In the genomic region with DNA sequence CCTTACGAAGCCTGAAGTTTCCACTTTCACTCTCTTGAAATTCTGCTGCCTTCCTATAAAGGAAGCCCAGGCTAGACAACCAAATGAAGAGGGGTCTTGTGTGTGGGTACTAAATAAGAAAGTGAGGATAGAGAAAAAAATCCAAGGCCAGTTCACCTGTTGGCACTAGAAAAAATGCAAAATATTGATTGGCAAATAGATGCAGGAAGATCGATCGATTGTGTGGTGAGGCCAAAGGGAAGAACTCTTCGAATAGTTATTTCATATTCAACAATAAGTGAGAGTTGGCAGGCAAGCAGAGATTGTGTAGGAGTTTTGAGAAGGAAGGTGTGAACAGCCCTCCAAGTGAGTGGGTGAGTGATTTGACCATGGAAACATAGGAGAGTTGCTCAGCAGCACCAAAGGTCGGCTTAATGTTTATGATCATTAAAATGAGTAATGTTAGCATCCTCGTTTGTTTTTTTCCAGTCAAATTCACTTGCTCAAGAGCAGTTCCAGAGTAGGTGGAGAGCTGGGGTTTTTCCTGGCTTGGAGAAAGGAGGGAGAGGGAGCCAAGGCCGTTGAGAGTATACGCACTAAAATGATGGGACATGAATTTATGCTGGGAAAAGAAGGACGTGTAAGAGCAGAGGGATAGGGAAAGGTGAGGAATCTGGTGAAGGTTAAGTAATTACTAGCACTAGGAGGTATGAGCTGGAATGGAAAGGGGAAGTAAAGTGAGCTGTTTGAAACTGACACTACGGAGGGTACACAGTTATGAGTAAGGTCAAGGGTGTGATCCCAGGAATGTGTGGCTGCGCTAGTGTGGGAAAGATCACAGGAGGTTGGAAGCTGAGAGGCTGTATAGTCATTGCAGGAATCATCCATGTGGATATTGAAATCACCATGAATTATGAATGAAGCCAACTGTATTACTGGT, we compare ENCODE assay signal across 8 cellular contexts. TPM values are rescaled to one million over a fixed set of nuclear protein-coding genes. Genes with fewer than 3 reads are reported as not detected.
A peak's percentile ranks its signal among the peaks of the same experiment; 100 is the strongest.
DNase-seq lines count a peak whose midpoint lies in the region; ATAC-seq and TF ChIP-seq lines count a peak whose summit lies in the region.

No MANE protein-coding gene starts in this region.

- no peaks in the 10 kb centered on the region for H3K36me3 ChIP-seq in GM23338 (ENCODE audit: insufficient read depth)
- no peaks in the 10 kb centered on the region for H3K36me3 ChIP-seq in Peyer's patch
- H3K36me3 ChIP-seq in sigmoid colon = no peaks in the 10 kb centered on the region

- H3K79me2 ChIP-seq in GM23338 (replicated peaks; ENCODE audit: insufficient read depth) = peaks cover 35% of the 10 kb centered on the region

- TF ChIP-seq CTCF in GM23338 (conservative IDR thresholded peaks at IDR 0.05; ENCODE audit: low read depth in 2 of 2) = no peak
- no peak for TF ChIP-seq CTCF in Peyer's patch (IDR thresholded peaks at IDR 0.05)
- no peak for TF ChIP-seq CTCF in epithelial cell of proximal tubule (conservative IDR thresholded peaks at IDR 0.05; ENCODE audit: low read depth, low read length)
- no peak for TF ChIP-seq CTCF in sigmoid colon (IDR thresholded peaks at IDR 0.05)

- intact Hi-C loops in sigmoid colon (cut with DNase I) = loop anchor here (5.0 to 10.0 kb wide), 2 partner anchors 817 to 910 kb away; partner anchors contain the start of genes PPP4R1 and RAB31

- H3K4me1 Mint-ChIP-seq in GM23338 = peaks cover 30% of the 10 kb centered on the region

- ATAC-seq in GM23338 = no peak
- ATAC-seq in esophagus mucosa = no peak
- ATAC-seq in GM18873 (IDR thresholded peaks at IDR 0.05; ENCODE audit: low FRiP score, unreplicated experiment) = no peak
- ATAC-seq in GM18520 (IDR thresholded peaks at IDR 0.05; ENCODE audit: unreplicated experiment) = no peak

- TF ChIP-seq EP300 in sigmoid colon (IDR thresholded peaks at IDR 0.05) = no peak

- H3K9me2 ChIP-seq in GM23338 (ENCODE audit: insufficient read depth) = no peaks in the 10 kb centered on the region

- H3K27ac ChIP-seq in GM23338 (ENCODE audit: low read depth) (no peak overlapping the region), Peyer's patch (peak overlapping the region in 3 of 4 donors; percentile 8 to 98 (median 94)), sigmoid colon (peak overlapping the region; percentile 91 to 95 (median 92))

- H3K36me3 Mint-ChIP-seq in GM23338 (ENCODE audit: low read depth) = no peaks in the 10 kb centered on the region

- H3K4me2 ChIP-seq in GM23338 = peak overlapping the region; percentile 68

- H2AFZ ChIP-seq in GM23338 = peak overlapping the region; percentile 29

- peak overlapping the region; percentile 94 for H3K4me3 Mint-ChIP-seq in GM23338

- 55 to 56% methylated on average over 11 of the region's 11 CpGs for WGBS in sigmoid colon, 2 donors

- H3K9me3 ChIP-seq in Peyer's patch (no peaks in the 10 kb centered on the region), sigmoid colon (no peaks in the 10 kb centered on the region)

- H3K9me3 Mint-ChIP-seq in GM23338 = no peaks in the 10 kb centered on the region

- H3K27me3 ChIP-seq in GM23338 (ENCODE audit: insufficient read depth) = no peaks in the 10 kb centered on the region
- no peaks in the 10 kb centered on the region for H3K27me3 ChIP-seq in Peyer's patch
- no peaks in the 10 kb centered on the region for H3K27me3 ChIP-seq in sigmoid colon

- peaks cover 14% of the 10 kb centered on the region for H4K20me1 ChIP-seq in GM23338 (replicated peaks; ENCODE audit: insufficient read depth)

- H3K4me1 ChIP-seq in GM23338 (ENCODE audit: insufficient read depth) (peaks cover 5% of the 10 kb centered on the region; the same call in 1 of the 2 replicates), Peyer's patch (peaks cover 0 to 17% (median 7%) of the 10 kb centered on the region in 4 donors), sigmoid colon (peaks cover 0 to 52% (median 32%) of the 10 kb centered on the region in 4 donors)

- H3K4me3 ChIP-seq in GM23338 (peak overlapping the region; percentile 94; the same call in 1 of the 2 replicates), Peyer's patch (peak overlapping the region; percentile 78 to 97 (median 85)), epithelial cell of proximal tubule (ENCODE audit: low read depth, low read length) (peak overlapping the region; percentile 89), sigmoid colon (peak overlapping the region in 2 of 4 donors; percentile 82 to 92)

- peaks cover 7% of the 10 kb centered on the region for H3K27me3 Mint-ChIP-seq in GM23338 (ENCODE audit: insufficient read depth, low read depth, poor library complexity)

- DNase-seq in GM23338 (ENCODE audit: low spot score) (no peak), Peyer's patch (no peak), epithelial cell of proximal tubule (ENCODE audit: low read depth) (peak; percentile 77), sigmoid colon (peak; percentile 80), NCI-H345 (lab: John Stamatoyannopoulos, UW) (no peak)

- H3F3A ChIP-seq in GM23338 (replicated peaks; ENCODE audit: low read depth) = no peaks in the 10 kb centered on the region

- H3K27ac Mint-ChIP-seq in GM23338 = no peak overlapping the region

- TF ChIP-seq POLR2A in Peyer's patch (IDR thresholded peaks at IDR 0.05) (no peak), sigmoid colon (IDR thresholded peaks at IDR 0.05) (no peak)

TF ChIP-seq in GM23338, 12 proteins besides CTCF, POLR2A, EP300 and RAD21 (continues in another document):
- TF ChIP-seq EZH2phosphoT487 (IDR thresholded peaks at IDR 0.05; ENCODE audit: unreplicated experiment) = no peak
- no peak for TF ChIP-seq EZH2 (IDR thresholded peaks at IDR 0.05; ENCODE audit: low read depth, unreplicated experiment)
- TF ChIP-seq, protein P1, sequence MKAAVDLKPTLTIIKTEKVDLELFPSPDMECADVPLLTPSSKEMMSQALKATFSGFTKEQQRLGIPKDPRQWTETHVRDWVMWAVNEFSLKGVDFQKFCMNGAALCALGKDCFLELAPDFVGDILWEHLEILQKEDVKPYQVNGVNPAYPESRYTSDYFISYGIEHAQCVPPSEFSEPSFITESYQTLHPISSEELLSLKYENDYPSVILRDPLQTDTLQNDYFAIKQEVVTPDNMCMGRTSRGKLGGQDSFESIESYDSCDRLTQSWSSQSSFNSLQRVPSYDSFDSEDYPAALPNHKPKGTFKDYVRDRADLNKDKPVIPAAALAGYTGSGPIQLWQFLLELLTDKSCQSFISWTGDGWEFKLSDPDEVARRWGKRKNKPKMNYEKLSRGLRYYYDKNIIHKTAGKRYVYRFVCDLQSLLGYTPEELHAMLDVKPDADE (IDR thresholded peaks at IDR 0.05) = no peak
- no peak for TF ChIP-seq ZNF114 (CRISPR knock-in tag; IDR thresholded peaks at IDR 0.05)
- no peak for TF ChIP-seq POLR2AphosphoS5 (IDR thresholded peaks at IDR 0.05; ENCODE audit: low read depth)
- TF ChIP-seq ZNF331 (CRISPR knock-in tag; IDR thresholded peaks at IDR 0.05; ENCODE audit: low read depth) = no peak
- no peak for TF ChIP-seq CREB1 (CRISPR knock-in tag; IDR thresholded peaks at IDR 0.05; ENCODE audit: low read depth)

RNA-seq across cellular contexts. Expression of gene NAPG, which starts 1.1 kb away (rescaled TPM):
- 40.1 and 46.2 TPM in 2 replicates for total RNA-seq in GM23338 (2014; rRNA removed; shearing (Covaris generic))
- 25.4 and 26.8 TPM in 2 replicates for polyA plus RNA-seq in GM23338 (2016; fragmentation: Nextera tagmentation; extraction: Ambion mirVana)
- 10 to 100 TPM; 22.8 to 43.8 (median 30.4) TPM for total RNA-seq in Peyer's patch
- 26.0 and 29.5 TPM in 2 replicates for total RNA-seq in epithelial cell of proximal tubule
- total RNA-seq in sigmoid colon = 10 to 100 TPM; 33.7 to 43.5 (median 36.8) TPM
- polyA plus RNA-seq in sigmoid colon = 10 to 100 TPM; 15.0 to 30.3 (median 24.6) TPM
- total RNA-seq in esophagus mucosa = 24.4 TPM

Comparison
In these comparisons a context has a peak if more than half of its experiments do, and no peak if none do; other contexts are left out.
1. DNase-seq: peak in epithelial cell of proximal tubule (single experiment) and sigmoid colon (single experiment); none in GM23338 (single experiment), Peyer's patch (0 of 3) and NCI-H345 (single experiment).